9 cellular contexts compared by ENCODE assay signal in genomic region chr1:59771361-59771760, GRCh38. TPM values are rescaled to one million over a fixed set of nuclear protein-coding genes. Genes with fewer than 3 reads are reported as not detected.
"Had no signal": no experiment of that assay in that cellular context is flagged by ENCODE, and none has a peak within 500 bp of the region (broad histone marks: within the 10 kb centered on the region; RNA-seq: fewer than 3 reads in every experiment).

No MANE protein-coding gene starts in this region.

- H3K4me3 ChIP-seq: GM12878 had no signal

- ATAC-seq: GM12878 had no signal

- DNase-seq: GDM1, GF-D8 had no signal

- FAIRE-seq: G401.6, GM12878, GM12891, GM12892, GM18507, GM19239 had no signal

RNA-seq across cellular contexts. Expression of gene HOOK1, which starts 43.4 kb away (rescaled TPM):
- total RNA-seq: G401 had no signal
